7 cellular contexts compared by ENCODE assay signal in the genomic region with DNA sequence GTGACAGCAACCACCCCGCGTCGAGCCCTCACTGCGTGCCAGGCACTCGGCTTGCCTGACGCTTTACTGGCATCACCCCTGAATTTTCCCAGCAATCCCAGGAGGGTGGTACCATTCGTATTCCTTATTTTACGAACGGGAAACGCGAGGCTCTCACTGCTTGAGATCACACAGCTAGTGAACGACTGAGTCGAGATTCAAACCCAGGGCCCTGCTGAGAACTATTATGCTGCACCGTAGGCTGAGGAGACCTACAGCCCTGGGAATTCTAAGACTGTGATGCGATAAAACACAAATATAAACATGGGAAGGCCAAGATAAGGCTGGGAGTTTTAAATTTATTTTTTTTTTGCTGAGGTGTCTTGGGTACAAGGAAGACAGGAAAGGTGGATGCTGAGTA.
DNase-seq lines count a peak whose midpoint lies in the region; ATAC-seq, FAIRE-seq and TF ChIP-seq lines count a peak whose summit lies in the region.
"Not testable (repeated sequence)": the region's sequence is repeated elsewhere in the genome, so short reads cannot be mapped to it uniquely, and the experiment has no call there.

No MANE protein-coding gene starts in this region.

- H4K8ac ChIP-seq in H9 (replicated peaks; ENCODE audit: insufficient read length, low read depth, low read length), result not testable (repeated sequence)

- H2AFZ ChIP-seq in H9 (ENCODE audit: low read length); astrocyte (ENCODE audit: low read depth, low read length): not testable (repeated sequence)

- H4K5ac ChIP-seq in H9 (ENCODE audit: insufficient read length, low read depth, low read length), result not testable (repeated sequence)

- H3K79me1 ChIP-seq in H9 (ENCODE audit: insufficient read depth, low read depth, low read length, poor library complexity, severe bottlenecking), result not testable (repeated sequence)

- CTCF ChIA-PET in WTC11 (lab: Charles Lee), result not testable (repeated sequence)

- H3K4me3 Mint-ChIP-seq in H9 (peak overlapping the region; percentile 49 to 75), WTC11 (peak overlapping the region; percentile 68), astrocyte (ENCODE audit: unreplicated experiment) (peak overlapping the region; percentile 36), endothelial cell (ENCODE audit: unreplicated experiment) (peak overlapping the region; percentile 84), memory B cell (peak overlapping the region; percentile 37), nephron progenitor cell (peak overlapping the region; percentile 76)

- not testable (repeated sequence) for H3K27ac ChIP-seq in H9 (ENCODE audit: insufficient read length, low read depth, low read length); astrocyte (ENCODE audit: low read depth, low read length)

- WGBS in H9 (ENCODE audit: extremely low coverage, insufficient read length, low lambda C conversion rate), result no CpG with 5 or more reads among the region's 15 CpGs

- H2AK5ac ChIP-seq in H9 (ENCODE audit: insufficient read length, low read length), result not testable (repeated sequence)

- not testable (repeated sequence) for DNase-seq in H9; WTC11 (ENCODE audit: low spot score); astrocyte (ENCODE audit: low read depth); endothelial cell (ENCODE audit: low spot score); memory B cell (ENCODE audit: low spot score in 2 of 2); nephron progenitor cell
- peak; percentile 8 for DNase-seq in retina

- H3K27me3 Mint-ChIP-seq in H9 (ENCODE audit: low read depth) (peaks cover 46% of the 10 kb centered on the region), WTC11 (ENCODE audit: low read depth) (peaks cover 43% of the 10 kb centered on the region), astrocyte (ENCODE audit: low read depth, unreplicated experiment) (peaks cover 32% of the 10 kb centered on the region), memory B cell (peaks cover 18% of the 10 kb centered on the region), nephron progenitor cell (ENCODE audit: low read depth, poor library complexity) (peaks cover 58% of the 10 kb centered on the region)
- not testable (repeated sequence) for H3K27me3 Mint-ChIP-seq in endothelial cell (ENCODE audit: unreplicated experiment)

- not testable (repeated sequence) for H3K36me3 Mint-ChIP-seq in H9 (ENCODE audit: insufficient read depth in 1 of 3, low read depth in 3 of 3); WTC11; astrocyte (ENCODE audit: low read depth, unreplicated experiment); endothelial cell (ENCODE audit: low read depth, unreplicated experiment); memory B cell; nephron progenitor cell (ENCODE audit: low read depth)

- H3K4ac ChIP-seq in H9 (ENCODE audit: low read depth, low read length), result not testable (repeated sequence)

- not testable (repeated sequence) for H3K36me3 ChIP-seq in astrocyte (ENCODE audit: insufficient read depth, low read length)

- H2BK20ac ChIP-seq in H9 (ENCODE audit: low read depth, low read length, poor library complexity, severe bottlenecking), result not testable (repeated sequence)

- not testable (repeated sequence) for H3K9me3 Mint-ChIP-seq in H9; WTC11; astrocyte (ENCODE audit: unreplicated experiment); endothelial cell (ENCODE audit: unreplicated experiment); memory B cell; nephron progenitor cell

- not testable (repeated sequence) for H3K27ac Mint-ChIP-seq in H9; WTC11; astrocyte (ENCODE audit: unreplicated experiment); endothelial cell (ENCODE audit: unreplicated experiment); memory B cell; nephron progenitor cell

- POLR2A ChIA-PET in WTC11 (lab: Charles Lee), result not testable (repeated sequence)

- H3K4me3 ChIP-seq in astrocyte (ENCODE audit: insufficient read depth, low read depth, low read length), result not testable (repeated sequence)

- H3K79me2 ChIP-seq in H9 (ENCODE audit: insufficient read depth, low read length); astrocyte (ENCODE audit: insufficient read depth, low read length): not testable (repeated sequence)

- H3K9ac ChIP-seq in H9 (ENCODE audit: extremely low read depth, insufficient read length, low read length); astrocyte (ENCODE audit: low read length): not testable (repeated sequence)

- not testable (repeated sequence) for TF ChIP-seq CTCF in H9 (conservative IDR thresholded peaks at IDR 0.05); WTC11 (IDR thresholded peaks at IDR 0.05); astrocyte (IDR thresholded peaks at IDR 0.05; ENCODE audit: insufficient read depth, low read depth, low read length); endothelial cell (IDR thresholded peaks at IDR 0.05; ENCODE audit: unreplicated experiment); nephron progenitor cell (IDR thresholded peaks at IDR 0.05)

- not testable (repeated sequence) for ATAC-seq in WTC11; memory B cell (ENCODE audit: low read depth)

- H3K56ac ChIP-seq in H9 (ENCODE audit: insufficient read length, low read depth, low read length), result not testable (repeated sequence)

- not testable (repeated sequence) for H3K9me3 ChIP-seq in H9 (ENCODE audit: control insufficient read depth, low read depth, low read length); astrocyte (ENCODE audit: insufficient read depth, low read depth, low read length)

- not testable (repeated sequence) for H4K20me1 ChIP-seq in H9 (ENCODE audit: control insufficient read depth, insufficient read depth, insufficient read length); astrocyte (ENCODE audit: insufficient read depth, low read length)

- H3K23me2 ChIP-seq in H9 (ENCODE audit: insufficient read length, low read depth, low read length, poor library complexity, severe bottlenecking), result not testable (repeated sequence)

- H3K27me3 ChIP-seq in H9 (ENCODE audit: insufficient read depth, low read length); astrocyte (ENCODE audit: insufficient read depth, low read length): not testable (repeated sequence)

- H2BK12ac ChIP-seq in H9 (ENCODE audit: insufficient read length, low read depth, low read length), result not testable (repeated sequence)

- not testable (repeated sequence) for H3K4me1 ChIP-seq in H9 (ENCODE audit: insufficient read depth, low read length); astrocyte (ENCODE audit: insufficient read depth, low read length)

- not testable (repeated sequence) for H3K18ac ChIP-seq in H9 (ENCODE audit: insufficient read length, low read depth, low read length)

- H2BK5ac ChIP-seq in H9 (ENCODE audit: insufficient read length, low read length), result not testable (repeated sequence)

- H2BK120ac ChIP-seq in H9 (ENCODE audit: low read depth, low read length, poor library complexity, severe bottlenecking), result not testable (repeated sequence)

- not testable (repeated sequence) for H4K91ac ChIP-seq in H9 (ENCODE audit: insufficient read length, low read depth, low read length)

- H3K4me1 Mint-ChIP-seq in H9; WTC11; astrocyte (ENCODE audit: low read depth, unreplicated experiment); endothelial cell (ENCODE audit: unreplicated experiment); memory B cell; nephron progenitor cell: not testable (repeated sequence)

- not testable (repeated sequence) for H3K4me2 ChIP-seq in H9 (ENCODE audit: insufficient read depth, insufficient read length, low read length); astrocyte (ENCODE audit: low read length)

- not testable (repeated sequence) for H3K23ac ChIP-seq in H9 (ENCODE audit: insufficient read length, low read depth, low read length)

- H3T11ph ChIP-seq in H9 (ENCODE audit: low read length), result not testable (repeated sequence)

- not testable (repeated sequence) for H3K14ac ChIP-seq in H9 (ENCODE audit: insufficient read depth, low read length)

- not testable (repeated sequence) for H2BK15ac ChIP-seq in H9 (ENCODE audit: low read depth, low read length)

- not testable (repeated sequence) for FAIRE-seq in astrocyte (lab: Jason Lieb, UNC)
